Comparison of ENCODE assay signal across 26 cellular contexts in genomic region chr1:12338793-12339192, GRCh38.
A peak's percentile ranks its signal among the peaks of the same experiment; 100 is the strongest.
DNase-seq lines count a peak whose midpoint lies in the region; ATAC-seq and TF ChIP-seq lines count a peak whose summit lies in the region.
"Had no signal": no experiment of that assay in that cellular context is flagged by ENCODE, and none has a peak within 500 bp of the region (broad histone marks: within the 10 kb centered on the region; RNA-seq: fewer than 3 reads in every experiment).

No MANE protein-coding gene starts in this region.

- no peaks in the 10 kb centered on the region for H3K9me3 ChIP-seq in subcutaneous abdominal adipose tissue (ENCODE audit: control insufficient read depth in 5 of 5, low read length in 5 of 5)
- H3K9me3 ChIP-seq: A549, ovary had no signal

- H3K4me3 Mint-ChIP-seq in chondrocyte (ENCODE audit: unreplicated experiment) (no peak overlapping the region), mesothelial cell of epicardium (no peak overlapping the region)
- H3K4me3 Mint-ChIP-seq: activated naive CD8-positive, alpha-beta T cell treated with anti-CD3 and anti-CD28 coated beads, Interleukin-2, amount 50 U/mL, for 24 hours; activated T-cell treated with anti-CD3 and anti-CD28 coated beads, Interleukin-2, amount 50 U/mL, for 72 hours; neural crest cell; T-helper 17 cell had no signal

- H3K9me3 Mint-ChIP-seq in chondrocyte (ENCODE audit: low read depth), result no peaks in the 10 kb centered on the region
- no peaks in the 10 kb centered on the region for H3K9me3 Mint-ChIP-seq in mesothelial cell of epicardium
- H3K9me3 Mint-ChIP-seq: activated naive CD8-positive, alpha-beta T cell treated with anti-CD3 and anti-CD28 coated beads, Interleukin-2, amount 50 U/mL, for 24 hours; activated T-cell treated with anti-CD3 and anti-CD28 coated beads, Interleukin-2, amount 50 U/mL, for 72 hours; brain; neural crest cell had no signal

- H3K4me1 Mint-ChIP-seq in chondrocyte (ENCODE audit: low read depth) (peaks cover 68% of the 10 kb centered on the region), mesothelial cell of epicardium (peaks cover 77% of the 10 kb centered on the region)

- H3K36me3 Mint-ChIP-seq in chondrocyte (ENCODE audit: low read depth) (peaks cover 21% of the 10 kb centered on the region), mesothelial cell of epicardium (peaks cover 39% of the 10 kb centered on the region)

- ATAC-seq in GM18868 (IDR thresholded peaks at IDR 0.05; ENCODE audit: unreplicated experiment), result no peak
- ATAC-seq in GM18870 (IDR thresholded peaks at IDR 0.05; ENCODE audit: unreplicated experiment), result no peak
- ATAC-seq: activated naive CD8-positive, alpha-beta T cell treated with anti-CD3 and anti-CD28 coated beads, Interleukin-2, amount 50 U/mL, for 24 hours; activated T-cell treated with anti-CD3 and anti-CD28 coated beads, Interleukin-2, amount 50 U/mL, for 72 hours; T-helper 17 cell had no signal

- H3K4me3 ChIP-seq in subcutaneous abdominal adipose tissue (ENCODE audit: low read depth in 1 of 5, low read length in 5 of 5), result no peak overlapping the region
- H3K4me3 ChIP-seq: A549, ovary had no signal

- H3K9ac ChIP-seq in subcutaneous abdominal adipose tissue (ENCODE audit: low read length in 5 of 5), result no peak overlapping the region

- H3K27me3 Mint-ChIP-seq in chondrocyte (ENCODE audit: low read depth), result no peaks in the 10 kb centered on the region
- no peaks in the 10 kb centered on the region for H3K27me3 Mint-ChIP-seq in mesothelial cell of epicardium (ENCODE audit: low read depth)
- H3K27me3 Mint-ChIP-seq: activated naive CD8-positive, alpha-beta T cell treated with anti-CD3 and anti-CD28 coated beads, Interleukin-2, amount 50 U/mL, for 24 hours; brain; T-helper 17 cell had no signal

- H3K36me3 ChIP-seq in subcutaneous abdominal adipose tissue (ENCODE audit: control insufficient read depth in 5 of 5, insufficient read depth in 5 of 5, low read length in 5 of 5), result peaks cover 7 to 40% (median 13%) of the 10 kb centered on the region in 5 donors
- H3K36me3 ChIP-seq: ovary had no signal

- DNase-seq in EH (ENCODE audit: low read depth), result peak; percentile 19
- DNase-seq in chondrocyte (ENCODE audit: low spot score), result no peak
- no peak for DNase-seq in mesothelial cell of epicardium (ENCODE audit: low spot score in 2 of 2, unreplicated experiment in 2 of 2)
- DNase-seq in activated CD4-positive, alpha-beta T cell treated with anti-CD3 and anti-CD28 coated beads for 1 hour, result no peak
- no peak for DNase-seq in activated CD8-positive, alpha-beta memory T cell treated with anti-CD3 and anti-CD28 coated beads, Interleukin-2, amount 50 U/mL, for 4 hours
- DNase-seq: activated CD4-positive, alpha-beta T cell treated with anti-CD3 and anti-CD28 coated beads, Interleukin-2, amount 50 U/mL, for 48 hours; activated naive CD4-positive, alpha-beta T cell; activated naive CD8-positive, alpha-beta T cell treated with anti-CD3 and anti-CD28 coated beads, Interleukin-2, amount 50 U/mL, for 24 hours; activated T-cell treated with anti-CD3 and anti-CD28 coated beads, Interleukin-2, amount 50 U/mL, for 72 hours; DMS79 treated with DMSO at 0.1 percent for 48 hours; effector memory CD4-positive, alpha-beta T cell; GF-D8; Karpas-422; mammary epithelial cell; NCI-H2029 treated with DMSO at 0.1 percent for 48 hours; ovary; right cardiac atrium; Right ventricle myocardium superior; stimulated activated CD4-positive, alpha-beta T cell treated with anti-CD3 and anti-CD28 coated beads, Interleukin-4, amount 100 ng/mL, for 24 hours; T-helper 17 cell had no signal

- peak overlapping the region; percentile 89 for H3K27ac Mint-ChIP-seq in chondrocyte (ENCODE audit: unreplicated experiment)
- peak overlapping the region; percentile 88 for H3K27ac Mint-ChIP-seq in mesothelial cell of epicardium
- H3K27ac Mint-ChIP-seq: activated naive CD8-positive, alpha-beta T cell treated with anti-CD3 and anti-CD28 coated beads, Interleukin-2, amount 50 U/mL, for 24 hours; activated T-cell treated with anti-CD3 and anti-CD28 coated beads, Interleukin-2, amount 50 U/mL, for 72 hours; T-helper 17 cell had no signal

- no peak for TF ChIP-seq CTCF in chondrocyte (IDR thresholded peaks at IDR 0.05)
- TF ChIP-seq CTCF in mesothelial cell of epicardium (IDR thresholded peaks at IDR 0.05; ENCODE audit: unreplicated experiment), result no peak

- H3K4me1 ChIP-seq in subcutaneous abdominal adipose tissue (ENCODE audit: control insufficient read depth in 5 of 5, insufficient read depth in 5 of 5, low read length in 5 of 5), result peaks cover 8 to 57% (median 54%) of the 10 kb centered on the region in 5 donors
- H3K4me1 ChIP-seq: A549 had no signal

- H3K27me3 ChIP-seq in subcutaneous abdominal adipose tissue (ENCODE audit: control insufficient read depth in 5 of 5, insufficient read depth in 4 of 5, low read length in 5 of 5), result no peaks in the 10 kb centered on the region
- H3K27me3 ChIP-seq: ovary had no signal

- peak overlapping the region; percentile 82 for H3K27ac ChIP-seq in subcutaneous abdominal adipose tissue (ENCODE audit: low read depth, low read length)
- H3K27ac ChIP-seq: A549 had no signal
